2 cellular contexts compared by ENCODE assay signal in the genomic region with DNA sequence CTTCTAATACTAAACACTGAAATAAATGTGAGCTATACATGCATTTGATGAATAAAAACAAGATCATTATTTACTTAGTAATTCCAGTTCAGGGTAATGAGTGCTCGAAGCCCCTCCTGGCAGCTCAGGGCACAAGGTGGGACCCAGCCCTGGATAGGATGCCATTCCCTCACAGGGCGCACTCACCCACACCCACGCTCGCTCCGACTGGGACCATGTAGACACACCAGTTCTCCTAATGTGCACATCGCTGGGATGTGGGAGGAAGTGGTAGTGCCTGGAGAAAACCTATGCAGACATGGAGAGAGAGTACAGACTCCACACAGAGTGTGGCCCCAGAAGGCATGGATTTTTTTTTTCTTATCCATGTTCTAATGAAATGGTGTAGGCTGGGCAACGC.
TF ChIP-seq lines count a peak whose summit lies in the region.

No MANE protein-coding gene starts in this region.

TF ChIP-seq in A549, 52 proteins besides CTCF, POLR2A, EP300 and RAD21:
- TF ChIP-seq SMC3 (IDR thresholded peaks at IDR 0.05): no peak
- no peak for TF ChIP-seq RARB (CRISPR knock-in tag; IDR thresholded peaks at IDR 0.05)
- TF ChIP-seq HEYL (CRISPR knock-in tag; IDR thresholded peaks at IDR 0.05): no peak
- TF ChIP-seq GATA3 (IDR thresholded peaks at IDR 0.05; ENCODE audit: borderline replicate concordance): no peak
- TF ChIP-seq HOXB13 (CRISPR knock-in tag; IDR thresholded peaks at IDR 0.05; ENCODE audit: low read depth): no peak
- TF ChIP-seq, protein P1, sequence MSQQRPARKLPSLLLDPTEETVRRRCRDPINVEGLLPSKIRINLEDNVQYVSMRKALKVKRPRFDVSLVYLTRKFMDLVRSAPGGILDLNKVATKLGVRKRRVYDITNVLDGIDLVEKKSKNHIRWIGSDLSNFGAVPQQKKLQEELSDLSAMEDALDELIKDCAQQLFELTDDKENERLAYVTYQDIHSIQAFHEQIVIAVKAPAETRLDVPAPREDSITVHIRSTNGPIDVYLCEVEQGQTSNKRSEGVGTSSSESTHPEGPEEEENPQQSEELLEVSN (IDR thresholded peaks at IDR 0.05; ENCODE audit: borderline replicate concordance, low read depth): no peak
- no peak for TF ChIP-seq HES2 (IDR thresholded peaks at IDR 0.05)
- no peak for TF ChIP-seq JUN (IDR thresholded peaks at IDR 0.05)
- no peak for TF ChIP-seq FOSB (CRISPR knock-in tag; IDR thresholded peaks at IDR 0.05)
- TF ChIP-seq EHF (CRISPR knock-in tag; IDR thresholded peaks at IDR 0.05): no peak
- no peak for TF ChIP-seq JUNB (IDR thresholded peaks at IDR 0.05)
- no peak for TF ChIP-seq EHMT2 (IDR thresholded peaks at IDR 0.05; ENCODE audit: low read depth)
- no peak for TF ChIP-seq RNF2 (IDR thresholded peaks at IDR 0.05; ENCODE audit: borderline replicate concordance, low read depth)
- no peak for TF ChIP-seq ZNF302 (CRISPR knock-in tag; IDR thresholded peaks at IDR 0.05)
- TF ChIP-seq BHLHE40 (IDR thresholded peaks at IDR 0.05; ENCODE audit: low read depth, low read length): no peak
- TF ChIP-seq KDM5A (IDR thresholded peaks at IDR 0.05): no peak
- TF ChIP-seq ESRRA (IDR thresholded peaks at IDR 0.05; ENCODE audit: borderline replicate concordance, low read length): no peak
- TF ChIP-seq TFCP2L1 (CRISPR knock-in tag; IDR thresholded peaks at IDR 0.05): no peak

TF ChIP-seq in GM12878, 131 proteins besides CTCF, POLR2A, EP300 and RAD21:
- TF ChIP-seq FOXK2 (IDR thresholded peaks at IDR 0.05) (no peak), DPF2 (IDR thresholded peaks at IDR 0.05) (no peak), IRF5 (IDR thresholded peaks at IDR 0.05; ENCODE audit: borderline replicate concordance) (no peak), KAT2A (conservative IDR thresholded peaks at IDR 0.05; ENCODE audit: control insufficient read depth, low read depth, low read length) (no peak), NR2F1 (conservative IDR thresholded peaks at IDR 0.05) (no peak), SIX5 (IDR thresholded peaks at IDR 0.05; ENCODE audit: low read depth, low read length, severe bottlenecking) (no peak), ZBTB40 (IDR thresholded peaks at IDR 0.05; ENCODE audit: borderline replicate concordance) (no peak), EGR1 (IDR thresholded peaks at IDR 0.05; ENCODE audit: borderline replicate concordance in 1 of 2, low read depth in 2 of 2, low read length in 2 of 2) (no peak), ETV6 (conservative IDR thresholded peaks at IDR 0.05 in 1 of 2, IDR thresholded peaks at IDR 0.05 in 1 of 2; ENCODE audit: borderline replicate concordance in 1 of 2, low read depth in 1 of 2) (no peak), FOXM1 (IDR thresholded peaks at IDR 0.05; ENCODE audit: low read depth, low read length) (no peak), RUNX3 (IDR thresholded peaks at IDR 0.05; ENCODE audit: low read length) (no peak), ATF2 (IDR thresholded peaks at IDR 0.05; ENCODE audit: low read length) (no peak), POLR2AphosphoS2 (IDR thresholded peaks at IDR 0.05; ENCODE audit: low read depth, low read length) (no peak)
- TF ChIP-seq, protein P2, sequence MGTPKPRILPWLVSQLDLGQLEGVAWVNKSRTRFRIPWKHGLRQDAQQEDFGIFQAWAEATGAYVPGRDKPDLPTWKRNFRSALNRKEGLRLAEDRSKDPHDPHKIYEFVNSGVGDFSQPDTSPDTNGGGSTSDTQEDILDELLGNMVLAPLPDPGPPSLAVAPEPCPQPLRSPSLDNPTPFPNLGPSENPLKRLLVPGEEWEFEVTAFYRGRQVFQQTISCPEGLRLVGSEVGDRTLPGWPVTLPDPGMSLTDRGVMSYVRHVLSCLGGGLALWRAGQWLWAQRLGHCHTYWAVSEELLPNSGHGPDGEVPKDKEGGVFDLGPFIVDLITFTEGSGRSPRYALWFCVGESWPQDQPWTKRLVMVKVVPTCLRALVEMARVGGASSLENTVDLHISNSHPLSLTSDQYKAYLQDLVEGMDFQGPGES (IDR thresholded peaks at IDR 0.05): no peak
- TF ChIP-seq, protein P3, sequence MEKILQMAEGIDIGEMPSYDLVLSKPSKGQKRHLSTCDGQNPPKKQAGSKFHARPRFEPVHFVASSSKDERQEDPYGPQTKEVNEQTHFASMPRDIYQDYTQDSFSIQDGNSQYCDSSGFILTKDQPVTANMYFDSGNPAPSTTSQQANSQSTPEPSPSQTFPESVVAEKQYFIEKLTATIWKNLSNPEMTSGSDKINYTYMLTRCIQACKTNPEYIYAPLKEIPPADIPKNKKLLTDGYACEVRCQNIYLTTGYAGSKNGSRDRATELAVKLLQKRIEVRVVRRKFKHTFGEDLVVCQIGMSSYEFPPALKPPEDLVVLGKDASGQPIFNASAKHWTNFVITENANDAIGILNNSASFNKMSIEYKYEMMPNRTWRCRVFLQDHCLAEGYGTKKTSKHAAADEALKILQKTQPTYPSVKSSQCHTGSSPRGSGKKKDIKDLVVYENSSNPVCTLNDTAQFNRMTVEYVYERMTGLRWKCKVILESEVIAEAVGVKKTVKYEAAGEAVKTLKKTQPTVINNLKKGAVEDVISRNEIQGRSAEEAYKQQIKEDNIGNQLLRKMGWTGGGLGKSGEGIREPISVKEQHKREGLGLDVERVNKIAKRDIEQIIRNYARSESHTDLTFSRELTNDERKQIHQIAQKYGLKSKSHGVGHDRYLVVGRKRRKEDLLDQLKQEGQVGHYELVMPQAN (conservative IDR thresholded peaks at IDR 0.05): no peak
